8 cellular contexts compared by ENCODE assay signal in genomic region chr10:31031666-31032514, GRCh38. TPM values are rescaled to one million over a fixed set of nuclear protein-coding genes. Genes with fewer than 3 reads are reported as not detected.
DNase-seq lines count a peak whose midpoint lies in the region; ATAC-seq and TF ChIP-seq lines count a peak whose summit lies in the region.

Gene ZNF438, minus strand, starts transcription at chr10:31031865. Its CDS starts 154,831 bp downstream, at chr10:30877034.

- peak within 1 kb of the TSS; percentile 75 for H3K4me3 ChIP-seq in IMR-90 (ENCODE audit: insufficient read depth, low read depth, low read length)
- peak within 1 kb of the TSS; percentile 76 for H3K4me3 ChIP-seq in epithelial cell of proximal tubule (ENCODE audit: low read depth, low read length)
- H3K4me3 ChIP-seq in muscle layer of colon (ENCODE audit: low read depth in 1 of 2, low read length in 2 of 2): peak within 1 kb of the TSS; percentile 63 to 73

- peak within 1 kb of the TSS; percentile 93 for H2BK20ac ChIP-seq in IMR-90 (ENCODE audit: low read depth, low read length)

- H4K91ac ChIP-seq in IMR-90 (ENCODE audit: insufficient read depth, low read depth, low read length): peak within 1 kb of the TSS; percentile 96

- peak within 1 kb of the TSS; percentile 100 for H3K14ac ChIP-seq in IMR-90 (replicated peaks; ENCODE audit: low read depth, low read length)

- peak within 1 kb of the TSS; percentile 89 for H3K4me2 ChIP-seq in IMR-90 (ENCODE audit: low read depth, low read length)

- no TSS peak for BruUV-seq in IMR-90 (replicated peaks; lab: Mats Ljungman, UMichigan)

- peak within 1 kb of the TSS; percentile 67 to 97 for H4K8ac ChIP-seq in IMR-90 (ENCODE audit: low read depth in 2 of 2, low read length in 2 of 2)

- H3K27me3 ChIP-seq in IMR-90 (ENCODE audit: control insufficient read depth, insufficient read depth, low read length) (no peaks in the 10 kb centered on the region), muscle layer of colon (ENCODE audit: control insufficient read depth in 1 of 2, insufficient read depth in 2 of 2, low read length in 2 of 2) (no peaks in the 10 kb centered on the region)

- peak within 1 kb of the TSS; percentile 92 for H3K18ac ChIP-seq in IMR-90 (ENCODE audit: low read depth, low read length)

- dilution Hi-C loops in IMR-90 (cut with HindIII; ENCODE audit: low sequenced_read_pairs, unreplicated experiment): no loop called here

- in situ Hi-C loops in IMR-90 (cut with MboI; ENCODE audit: low sequenced_read_pairs): loop anchor here (5.0 kb wide), 2 partner anchors 105 to 250 kb away; no protein-coding TSS in a partner anchor

- peak within 1 kb of the TSS; percentile 100 for H3K23ac ChIP-seq in IMR-90 (ENCODE audit: low read depth, low read length)

- peak within 1 kb of the TSS; percentile 93 for H2BK15ac ChIP-seq in IMR-90 (ENCODE audit: low read depth, low read length)

- H4K5ac ChIP-seq in IMR-90 (ENCODE audit: low read depth, low read length): peak within 1 kb of the TSS; percentile 91

- peak; percentile 74; the same call in 1 of the 2 replicates for TF ChIP-seq POLR2A in IMR-90 (IDR thresholded peaks at IDR 0.05; ENCODE audit: low read depth, low read length)

- H4K20me1 ChIP-seq in IMR-90 (ENCODE audit: insufficient read depth, low read length): peaks cover 3% of the 10 kb centered on the region; the same call in 1 of the 2 replicates

- H2BK120ac ChIP-seq in IMR-90 (ENCODE audit: low read depth, low read length): peak within 1 kb of the TSS; percentile 98

- H3K9ac ChIP-seq in IMR-90 (ENCODE audit: low read depth, low read length) (peak within 1 kb of the TSS; percentile 86), muscle layer of colon (ENCODE audit: low read length) (peak within 1 kb of the TSS; percentile 81)

- peak within 1 kb of the TSS; percentile 95 for H2AK5ac ChIP-seq in IMR-90 (ENCODE audit: low read depth, low read length)

- intact Hi-C loops in IMR-90 (cut with micrococcal nuclease): loop anchor here (1.0 to 5.0 kb wide), 5 partner anchors 100 to 777 kb away; partner anchors contain the start of gene ZEB1

- peaks cover 14% of the 10 kb centered on the region for H3K4me1 ChIP-seq in IMR-90 (ENCODE audit: control insufficient read depth, insufficient read depth, low read length)
- H3K4me1 ChIP-seq in muscle layer of colon (ENCODE audit: insufficient read depth, low read length): peaks cover 11% of the 10 kb centered on the region

- H3K36me3 ChIP-seq in IMR-90 (ENCODE audit: control insufficient read depth, insufficient read depth, low read length) (no peaks in the 10 kb centered on the region), muscle layer of colon (ENCODE audit: insufficient read depth, low read length) (no peaks in the 10 kb centered on the region)

- H3K79me1 ChIP-seq in IMR-90 (ENCODE audit: low read depth in 1 of 2, low read length in 2 of 2): peaks cover 17 to 39% of the 10 kb centered on the region in 2 experiments; a peak in 3 of 4 replicates

- H3K9me3 ChIP-seq in IMR-90 (ENCODE audit: control insufficient read depth, insufficient read depth, low read length) (no peaks in the 10 kb centered on the region), muscle layer of colon (ENCODE audit: low read length) (no peaks in the 10 kb centered on the region)

- H2AFZ ChIP-seq in IMR-90 (replicated peaks; ENCODE audit: low read length, poor library complexity): peak within 1 kb of the TSS; percentile 93

- H3K9me1 ChIP-seq in IMR-90 (ENCODE audit: insufficient read depth, low read length): no peaks in the 10 kb centered on the region; the same call in 1 of the 2 replicates

- ATAC-seq in GM21529 (IDR thresholded peaks at IDR 0.05; ENCODE audit: unreplicated experiment) (peak; percentile 84), IMR-90 (ENCODE audit: low read depth) (peak; percentile 92)

- peak; percentile 60 for TF ChIP-seq RAD21 in IMR-90 (IDR thresholded peaks at IDR 0.05; ENCODE audit: low read length)

- H3K27ac ChIP-seq in IMR-90 (ENCODE audit: insufficient read depth, low read length) (peak within 1 kb of the TSS; percentile 96), muscle layer of colon (ENCODE audit: low read depth, low read length) (peak within 1 kb of the TSS; percentile 99)

- 0% methylated on average over 29 of the region's 74 CpGs; no CpG with 5 or more reads in 1 of the 2 experiments for WGBS in IMR-90 (ENCODE audit: extremely low coverage in 2 of 2, insufficient read length in 1 of 2), 2 experiments

- POLR2A ChIA-PET in IMR-90 (lab: Charles Lee; ENCODE audit: unreplicated experiment): interaction anchor here (0.5 to 2.2 kb wide), 13 partner anchors 15 to 315 kb away, joined by 3 to 13 read pairs (median 4); no protein-coding TSS in a partner anchor

- DNase-seq in DMS53 (lab: John Stamatoyannopoulos, UW) (peak; percentile 97), IMR-90 (peak; percentile 95), OCI-M1 (lab: John Stamatoyannopoulos, UW) (peak; percentile 96), epithelial cell of proximal tubule (ENCODE audit: low read depth) (peak; percentile 43)
- DNase-seq in activated T-cell treated with anti-CD3 and anti-CD28 coated beads, Interleukin-2, amount 50 U/mL, for 1 hour: peak; percentile 99
- peak; percentile 90 for DNase-seq in stimulated activated CD8-positive, alpha-beta memory T cell treated with anti-CD3 and anti-CD28 coated beads, Interleukin-7, amount 100 ng/mL, for 1 hour (ENCODE audit: low read depth in 2 of 2)

- peak within 1 kb of the TSS; percentile 89 for H2BK5ac ChIP-seq in IMR-90 (ENCODE audit: low read depth, low read length, poor library complexity, severe bottlenecking)

- peak within 1 kb of the TSS; percentile 99 for H3K4ac ChIP-seq in IMR-90 (ENCODE audit: low read depth, low read length)

- peak within 1 kb of the TSS; percentile 88 for H2AK9ac ChIP-seq in IMR-90 (replicated peaks; ENCODE audit: low read depth, low read length, poor library complexity)

- peak; percentile 53 for TF ChIP-seq CTCF in IMR-90 (conservative IDR thresholded peaks at IDR 0.05; ENCODE audit: low read depth, low read length)
- TF ChIP-seq CTCF in epithelial cell of proximal tubule (conservative IDR thresholded peaks at IDR 0.05; ENCODE audit: low read depth, low read length): peak; percentile 64

- CTCF ChIA-PET in IMR-90 (lab: Yijun Ruan, JAX): interaction anchor here (0.6 to 1.5 kb wide), 5 partner anchors 36 to 280 kb away, joined by 3 to 5 read pairs (median 3); no protein-coding TSS in a partner anchor

- H3K56ac ChIP-seq in IMR-90 (ENCODE audit: extremely low read depth, insufficient read depth, low read length): peak within 1 kb of the TSS; percentile 97

TF ChIP-seq in IMR-90, 13 proteins besides CTCF, POLR2A, EP300 and RAD21:
- TF ChIP-seq FOS (IDR thresholded peaks at IDR 0.05; ENCODE audit: low read depth, low read length) (0 out of 2 replicates have a peak, but pooled peaks have one; percentile 1), USF2 (IDR thresholded peaks at IDR 0.05; ENCODE audit: low read depth, low read length) (no peak; the same call in 1 of the 2 replicates), ELK1 (IDR thresholded peaks at IDR 0.05; ENCODE audit: borderline replicate concordance, low read depth, low read length) (no peak), MAZ (IDR thresholded peaks at IDR 0.05; ENCODE audit: borderline replicate concordance, low read depth, low read length) (peak; percentile 88), MAFK (IDR thresholded peaks at IDR 0.05; ENCODE audit: low read depth, low read length) (no peak), BHLHE40 (IDR thresholded peaks at IDR 0.05; ENCODE audit: low read depth, low read length) (peak; percentile 27), RFX5 (IDR thresholded peaks at IDR 0.05; ENCODE audit: low read depth, low read length) (no peak), CHD1 (IDR thresholded peaks at IDR 0.05; ENCODE audit: low read depth, low read length) (0 out of 2 replicates have a peak, but pooled peaks have one; percentile 43), MXI1 (IDR thresholded peaks at IDR 0.05; ENCODE audit: borderline replicate concordance, low read depth, low read length) (peak; percentile 53), SMC3 (IDR thresholded peaks at IDR 0.05; ENCODE audit: low read depth, low read length) (peak; percentile 49), RCOR1 (IDR thresholded peaks at IDR 0.05; ENCODE audit: insufficient replicate concordance, low read length) (no peak), CEBPB (IDR thresholded peaks at IDR 0.05; ENCODE audit: low read depth, low read length) (no peak), NFE2L2 (IDR thresholded peaks at IDR 0.05; ENCODE audit: low read depth, low read length) (0 out of 2 replicates have a peak, but pooled peaks have one; percentile 1)
TF ChIP-seq in IMR-90: peak in this region for 7.

RNA-seq across cellular contexts. Expression of gene ZNF438, which starts in this region (rescaled TPM):
- total RNA-seq in IMR-90 (2012; rRNA removed) (2.8 and 2.9 TPM in 2 replicates), epithelial cell of proximal tubule (3.9 and 4.2 TPM in 2 replicates)
- 1.8 TPM in 2 replicates for polyA plus RNA-seq in IMR-90 (2012; rRNA removed)
- polyA plus RNA-seq in IMR-90 (2012; cell fraction: cytosol; rRNA removed): 0.75 and 0.88 TPM in 2 replicates
- polyA plus RNA-seq in IMR-90 (2012; cell fraction: nucleus; rRNA removed; ENCODE audit: low replicate concordance): 1.1 and 4.6 TPM in 2 replicates

Comparison
In these comparisons a context has a peak if more than half of its experiments do, and no peak if none do; other contexts are left out.
1. Peak in every context shown above with its lines: DNase-seq, ATAC-seq, H3K4me3 ChIP-seq and H3K27ac ChIP-seq.
2. DNase-seq: peak in every context shown above with its lines; median percentile 99 in activated T-cell treated with anti-CD3 and anti-CD28 coated beads, Interleukin-2, amount 50 U/mL, for 1 hour; 97 in DMS53; 96 in OCI-M1; 95 in IMR-90; 90 in stimulated activated CD8-positive, alpha-beta memory T cell treated with anti-CD3 and anti-CD28 coated beads, Interleukin-7, amount 100 ng/mL, for 1 hour; 43 in epithelial cell of proximal tubule.